ENCODE assay signal across 8 cellular contexts in genomic region chr12:14514154-14514842, GRCh38. TPM values are rescaled to one million over a fixed set of nuclear protein-coding genes. Genes with fewer than 3 reads are reported as not detected.
DNase-seq lines count a peak whose midpoint lies in the region; ATAC-seq, FAIRE-seq and TF ChIP-seq lines count a peak whose summit lies in the region.

No MANE protein-coding gene starts in this region.

- H3K4me1 Mint-ChIP-seq in naive B cell, result peaks cover 2 to 4% (median 3%) of the 10 kb centered on the region in 3 donors

- H3K4me3 ChIP-seq in AG04450 (ENCODE audit: low read depth, low read length) (no peak overlapping the region), HAP-1 (no peak overlapping the region)

- H3K4me3 Mint-ChIP-seq in naive B cell, result no peak overlapping the region

- peak; percentile 29 for FAIRE-seq in endometrium (lab: Jason Lieb, UNC)

- H3K27ac Mint-ChIP-seq in naive B cell, result no peak overlapping the region

- POLR2A ChIA-PET in AG04450 (lab: Yijun Ruan, JAX), result no interaction called here

- H3K9me3 ChIP-seq in AG04450 (ENCODE audit: control insufficient read depth, insufficient read depth, low read length) (no peaks in the 10 kb centered on the region), HAP-1 (no peaks in the 10 kb centered on the region)

- H3K9me3 Mint-ChIP-seq in naive B cell, result peaks cover 0 to 6% (median 0%) of the 10 kb centered on the region in 7 donors

- peak; percentile 46 to 47 for ATAC-seq in naive B cell (ENCODE audit: low read depth in 2 of 2)
- ATAC-seq in GM18858 (IDR thresholded peaks at IDR 0.05; ENCODE audit: unreplicated experiment), result no peak
- ATAC-seq in HG02870 (IDR thresholded peaks at IDR 0.05; ENCODE audit: unreplicated experiment), result no peak

- H3K4me1 ChIP-seq in HAP-1, result no peaks in the 10 kb centered on the region

- in situ Hi-C loops in HAP-1 (cut with MboI; ENCODE audit: low sequenced_read_pairs), result no loop called here

- no peaks in the 10 kb centered on the region for H3K36me3 ChIP-seq in HAP-1 (replicated peaks)

- no peak overlapping the region for H3K27ac ChIP-seq in AG04450 (ENCODE audit: low read depth, low read length)

- CTCF ChIA-PET in AG04450 (lab: Charles Lee), result interaction anchor here (0.6 to 1.9 kb wide), 3 partner anchors 10 to 1069 kb away, joined by 3 to 6 read pairs (median 3); no protein-coding TSS in a partner anchor

- H3K27me3 ChIP-seq in AG04450 (ENCODE audit: control insufficient read depth, insufficient read depth, low read length) (no peaks in the 10 kb centered on the region), HAP-1 (ENCODE audit: low read depth) (no peaks in the 10 kb centered on the region)

- H3K27me3 Mint-ChIP-seq in naive B cell, result peaks cover 0 to 4% (median 0%) of the 10 kb centered on the region in 3 donors

- peaks cover 0 to under 1% of the 10 kb centered on the region in 2 donors for H3K36me3 Mint-ChIP-seq in naive B cell

- DNase-seq in AG04450 (ENCODE audit: low read depth, low spot score) (no peak), HAP-1 (ENCODE audit: low spot score in 2 of 2) (peak; percentile 18 to 20), NCI-H774 (lab: John Stamatoyannopoulos, UW) (peak; percentile 27), naive B cell (no peak), SKM-1 (lab: John Stamatoyannopoulos, UW; ENCODE audit: unreplicated experiment) (no peak)

- TF ChIP-seq CTCF in AG04450 (IDR thresholded peaks at IDR 0.05; ENCODE audit: low read depth, low read length), result peak; percentile 36

RNA-seq across cellular contexts. Expression of gene PLBD1, which starts 53.4 kb away (rescaled TPM):
- polyA plus RNA-seq in AG04450 (2011; rRNA removed) (0.31 and 0.37 TPM in 2 replicates), naive B cell (ENCODE audit: low read depth in 6 of 6) (1 to 10 TPM in 3 of 6 donors, under 1 TPM in 3; 0.39 to 5.3 (median 1.6) TPM)
- 0.35 and 0.83 TPM in 2 replicates for polyA minus RNA-seq in AG04450 (2011; rRNA and poly(A)+ RNA removed)

Comparison
In these comparisons a context has a peak if more than half of its experiments do, and no peak if none do; other contexts are left out.
1. DNase-seq: peak in HAP-1 (2 of 2) and NCI-H774 (single experiment); none in AG04450 (single experiment), naive B cell (single experiment) and SKM-1 (single experiment).
2. ATAC-seq: peak in naive B cell (2 of 2); none in GM18858 (single experiment) and HG02870 (single experiment).